ENCODE assay signal across 22 cellular contexts in genomic region chr11:61290905-61291690, GRCh38. TPM values are rescaled to one million over a fixed set of nuclear protein-coding genes. Genes with fewer than 3 reads are reported as not detected.
DNase-seq lines count a peak whose midpoint lies in the region; ATAC-seq and TF ChIP-seq lines count a peak whose summit lies in the region.
"Had no signal": no experiment of that assay in that cellular context is flagged by ENCODE, and none has a peak within 500 bp of the region (broad histone marks: within the 10 kb centered on the region; RNA-seq: fewer than 3 reads in every experiment).

No MANE protein-coding gene starts in this region.

- TF ChIP-seq POLR2A in tibial nerve (IDR thresholded peaks at IDR 0.05), result no peak

- peak; percentile 18 for DNase-seq in CD1c-positive myeloid dendritic cell (ENCODE audit: extremely low spot score)
- DNase-seq in GM12865 (ENCODE audit: low read depth), result peak; percentile 26
- DNase-seq in RPMI8226, result peak; percentile 35
- DNase-seq in fibroblast of villous mesenchyme (ENCODE audit: low read depth), result no peak
- DNase-seq in retina, result no peak
- no peak for DNase-seq in tibial nerve (ENCODE audit: low spot score in 2 of 2)
- DNase-seq: activated CD4-positive, CD25-positive, alpha-beta regulatory T cell; activated T-cell treated with anti-CD3 and anti-CD28 coated beads, Interleukin-2, amount 50 U/mL, for 24 hours; C1 segment of cervical spinal cord; HCEC 1CT; left colon; NCI-H1694 treated with DMSO at 0.1 percent for 48 hours; NCI-H510A; PC-9 had no signal

- no peaks in the 10 kb centered on the region for H3K9me3 ChIP-seq in tibial nerve
- H3K9me3 ChIP-seq: heart left ventricle, prostate gland had no signal

- TF ChIP-seq CTCF in GM12865 (IDR thresholded peaks at IDR 0.05; ENCODE audit: insufficient read depth, low read depth, low read length, missing control alignments) (peak; percentile 35), fibroblast of villous mesenchyme (IDR thresholded peaks at IDR 0.05; ENCODE audit: insufficient read depth, low read depth, low read length) (peak; percentile 5), tibial nerve (IDR thresholded peaks at IDR 0.05) (no peak)

- no peaks in the 10 kb centered on the region for H3K27me3 ChIP-seq in tibial nerve

- H3K4me3 ChIP-seq in GM12865 (ENCODE audit: low read depth, low read length) (no peak overlapping the region), fibroblast of villous mesenchyme (ENCODE audit: low read depth, low read length) (no peak overlapping the region), tibial nerve (no peak overlapping the region)
- H3K4me3 ChIP-seq: heart left ventricle, PC-9, prostate gland had no signal

- H3K27ac ChIP-seq in tibial nerve, result no peak overlapping the region
- H3K27ac ChIP-seq: epithelial cell of prostate, heart left ventricle, HL-60, KMS-11, PC-9, prostate gland had no signal

- ATAC-seq in HG02973 (IDR thresholded peaks at IDR 0.05; ENCODE audit: unreplicated experiment), result no peak
- ATAC-seq in HG02885 (IDR thresholded peaks at IDR 0.05; ENCODE audit: poor library complexity, unreplicated experiment), result no peak
- ATAC-seq: heart left ventricle, left colon had no signal

- no peak for TF ChIP-seq EP300 in tibial nerve (IDR thresholded peaks at IDR 0.05)

- peaks cover 0 to 3% (median 0%) of the 10 kb centered on the region in 3 donors for H3K36me3 ChIP-seq in tibial nerve
- H3K36me3 ChIP-seq: heart left ventricle, prostate gland had no signal

- peaks cover 0 to 28% (median 21%) of the 10 kb centered on the region in 4 donors for H3K4me1 ChIP-seq in tibial nerve

- WGBS in tibial nerve, 2 donors, result 88 to 89% methylated on average over 11 to 12 of the region's 12 CpGs

RNA-seq across cellular contexts. Expression of gene VWCE, which starts 4.0 kb away (rescaled TPM):
- total RNA-seq in fibroblast of villous mesenchyme, result 1.3 and 2.2 TPM in 2 replicates
- 1 to 10 TPM; 1.3 to 6.3 (median 4.3) TPM for total RNA-seq in tibial nerve

RNA-seq across cellular contexts. Expression of gene DDB1, which starts 41.8 kb away (rescaled TPM):
- total RNA-seq in fibroblast of villous mesenchyme (252 and 335 TPM in 2 replicates), tibial nerve (100 to 1,000 TPM; 100 to 138 (median 113) TPM)

RNA-seq across cellular contexts. Expression of gene TKFC, which starts 41.9 kb away (rescaled TPM):
- total RNA-seq in fibroblast of villous mesenchyme (22.9 and 23.7 TPM in 2 replicates), tibial nerve (10 to 100 TPM; 15.0 to 39.6 (median 24.5) TPM)

RNA-seq across cellular contexts. Expression of gene PGA5, which starts 50.1 kb away (rescaled TPM):
- total RNA-seq in fibroblast of villous mesenchyme, result not detected in 2 replicates
- 1 to 10 TPM in 1 of 4 donors, not detected in 3; 3.6 TPM for total RNA-seq in tibial nerve
- total RNA-seq: PC-9, prostate gland, temporal lobe had no signal

Comparison
In these comparisons a context has a peak if more than half of its experiments do, and no peak if none do; other contexts are left out.
1. DNase-seq: peak in CD1c-positive myeloid dendritic cell (single experiment), GM12865 (single experiment) and RPMI8226 (single experiment); none in fibroblast of villous mesenchyme (single experiment), retina (single experiment) and tibial nerve (0 of 2).
2. CTCF ChIP-seq: peak in GM12865 (single experiment) and fibroblast of villous mesenchyme (single experiment); none in tibial nerve (0 of 5).